1 cellular context compared by ENCODE assay signal in genomic region chr4:147597561-147597960, GRCh38.
TF ChIP-seq lines count a peak whose summit lies in the region.

No MANE protein-coding gene starts in this region.

TF ChIP-seq in IMR-90, 13 proteins besides CTCF, POLR2A, EP300 and RAD21:
- no peak for TF ChIP-seq ELK1 (IDR thresholded peaks at IDR 0.05; ENCODE audit: borderline replicate concordance, low read depth, low read length)
- no peak for TF ChIP-seq FOS (IDR thresholded peaks at IDR 0.05; ENCODE audit: low read depth, low read length)
- no peak for TF ChIP-seq NFE2L2 (IDR thresholded peaks at IDR 0.05; ENCODE audit: low read depth, low read length)
- no peak for TF ChIP-seq RCOR1 (IDR thresholded peaks at IDR 0.05; ENCODE audit: insufficient replicate concordance, low read length)
- no peak for TF ChIP-seq USF2 (IDR thresholded peaks at IDR 0.05; ENCODE audit: low read depth, low read length)
- TF ChIP-seq CEBPB (IDR thresholded peaks at IDR 0.05; ENCODE audit: low read depth, low read length) = no peak
- TF ChIP-seq MAZ (IDR thresholded peaks at IDR 0.05; ENCODE audit: borderline replicate concordance, low read depth, low read length) = no peak
- TF ChIP-seq CHD1 (IDR thresholded peaks at IDR 0.05; ENCODE audit: low read depth, low read length) = no peak
- no peak for TF ChIP-seq RFX5 (IDR thresholded peaks at IDR 0.05; ENCODE audit: low read depth, low read length)
- TF ChIP-seq MAFK (IDR thresholded peaks at IDR 0.05; ENCODE audit: low read depth, low read length) = no peak
- TF ChIP-seq SMC3 (IDR thresholded peaks at IDR 0.05; ENCODE audit: low read depth, low read length) = no peak
- TF ChIP-seq BHLHE40 (IDR thresholded peaks at IDR 0.05; ENCODE audit: low read depth, low read length) = no peak
